ENCODE assay signal across 1 cellular context in genomic region chr2:223469270-223470057, GRCh38.
TF ChIP-seq lines count a peak whose summit lies in the region.

No MANE protein-coding gene starts in this region.

TF ChIP-seq in HEK293, 187 proteins besides CTCF, POLR2A, EP300 and RAD21 (continued from another document):
- TF ChIP-seq PRDM10 (tag by site-specific recombination; IDR thresholded peaks at IDR 0.05) (peak; percentile 34; the same call in 1 of the 2 replicates), ZNF518A (tag by site-specific recombination; conservative IDR thresholded peaks at IDR 0.05; ENCODE audit: low read depth) (no peak), ZNF768 (tag by site-specific recombination; IDR thresholded peaks at IDR 0.05) (no peak), SETDB1 (IDR thresholded peaks at IDR 0.05; ENCODE audit: insufficient read length, low read length) (peak; percentile 72), ZBTB21 (tag by site-specific recombination; IDR thresholded peaks at IDR 0.05) (peak; percentile 80), HIC1 (tag by site-specific recombination; IDR thresholded peaks at IDR 0.05) (peak; percentile 68; the same call in 1 of the 2 replicates), ZNF398 (tag by site-specific recombination; IDR thresholded peaks at IDR 0.05) (0 out of 2 replicates have a peak, but pooled peaks have one; percentile 10), ZNF660 (tag by site-specific recombination; IDR thresholded peaks at IDR 0.05) (0 out of 2 replicates have a peak, but pooled peaks have one; percentile 41), ZNF549 (tag by site-specific recombination; IDR thresholded peaks at IDR 0.05) (no peak), TRIM28 (IDR thresholded peaks at IDR 0.05; ENCODE audit: borderline replicate concordance, low read length) (peak; percentile 45; the same call in 1 of the 2 replicates), ZNF629 (tag by site-specific recombination; IDR thresholded peaks at IDR 0.05) (peak; percentile 92), ZNF692 (tag by site-specific recombination; IDR thresholded peaks at IDR 0.05) (peak; percentile 44; the same call in 1 of the 2 replicates), ZBTB26 (tag by site-specific recombination; optimal IDR thresholded peaks at IDR 0.05) (no peak), ZEB2 (tag by site-specific recombination; IDR thresholded peaks at IDR 0.05) (peak; percentile 72), GLIS2 (tag by site-specific recombination; IDR thresholded peaks at IDR 0.05) (peak; percentile 61; the same call in 1 of the 2 replicates), REPIN1 (tag by site-specific recombination; IDR thresholded peaks at IDR 0.05; ENCODE audit: low read depth) (no peak), ZNF521 (tag by site-specific recombination; IDR thresholded peaks at IDR 0.05) (no peak), SP7 (tag by site-specific recombination; IDR thresholded peaks at IDR 0.05) (peak; percentile 64; the same call in 1 of the 2 replicates)
